ENCODE assay signal across 9 cellular contexts in genomic region chr22:39959640-39960447, GRCh38. TPM values are rescaled to one million over a fixed set of nuclear protein-coding genes. Genes with fewer than 3 reads are reported as not detected.
DNase-seq lines count a peak whose midpoint lies in the region; ATAC-seq, FAIRE-seq and TF ChIP-seq lines count a peak whose summit lies in the region.
"Had no signal": no experiment of that assay in that cellular context is flagged by ENCODE, and none has a peak within 500 bp of the region (broad histone marks: within the 10 kb centered on the region; RNA-seq: fewer than 3 reads in every experiment).

Gene TMA7B, plus strand, starts transcription at chr22:39960397. Its CDS starts 3,978 bp downstream, at chr22:39964375.

- H3K4me1 ChIP-seq in mammary epithelial cell (ENCODE audit: insufficient read depth, low read length) (peaks cover 34% of the 10 kb centered on the region), mesodermal cell (ENCODE audit: control insufficient read depth, insufficient read depth, low read length, poor library complexity, severe bottlenecking) (peaks cover 30% of the 10 kb centered on the region)

- H3K4me3 ChIP-seq in mammary epithelial cell (replicated peaks in 1 of 3; ENCODE audit: insufficient read depth in 1 of 3, low read depth in 2 of 3, low read length in 3 of 3) (no peak within 1 kb of the TSS), mesodermal cell (ENCODE audit: extremely low read depth, insufficient read depth, low read length, poor library complexity, severe bottlenecking) (no peak within 1 kb of the TSS)
- H3K4me3 ChIP-seq: skin epidermis had no signal

- no peaks in the 10 kb centered on the region for H3K27me3 ChIP-seq in mammary epithelial cell (ENCODE audit: insufficient read depth, low read length)

- H3K36me3 ChIP-seq in mammary epithelial cell (ENCODE audit: insufficient read depth, low read length), result no peaks in the 10 kb centered on the region
- H3K36me3 ChIP-seq in mesodermal cell (ENCODE audit: control insufficient read depth, insufficient read depth, low read length), result peaks cover 14% of the 10 kb centered on the region

- in situ Hi-C loops in SK-MEL-5 (cut with HindIII; ENCODE audit: low pct_unique_long_range_greater_than_20kb, low sequenced_read_pairs), result no loop called here
- in situ Hi-C loops in mammary epithelial cell (cut with MboI; ENCODE audit: low sequenced_read_pairs in 2 of 2), result no loop called here

- no peaks in the 10 kb centered on the region for H3K79me2 ChIP-seq in mammary epithelial cell (ENCODE audit: insufficient read depth, low read length)

- BruUV-seq in mammary epithelial cell (replicated peaks; lab: Mats Ljungman, UMichigan), result TSS peak; percentile 58

- peak; percentile 25 to 60 for TF ChIP-seq CTCF in mammary epithelial cell (conservative IDR thresholded peaks at IDR 0.05 in 1 of 2, IDR thresholded peaks at IDR 0.05 in 1 of 2; ENCODE audit: extremely low read depth in 1 of 2, insufficient read depth in 1 of 2, low read depth in 1 of 2, low read length in 2 of 2)

- H3K4me2 ChIP-seq in mammary epithelial cell (ENCODE audit: insufficient read depth, low read depth, low read length), result peak within 1 kb of the TSS; percentile 73

- no peaks in the 10 kb centered on the region for H3K9me3 ChIP-seq in mammary epithelial cell (replicated peaks; ENCODE audit: insufficient read depth, low read length)
- H3K9me3 ChIP-seq in mesodermal cell (ENCODE audit: control insufficient read depth, low read length), result no peaks in the 10 kb centered on the region

- H4K20me1 ChIP-seq in mammary epithelial cell (ENCODE audit: insufficient read depth, low read length), result no peaks in the 10 kb centered on the region

- CTCF ChIA-PET in mammary epithelial cell (lab: Charles Lee; ENCODE audit: low non-redundant PET), result no interaction called here

- peak within 1 kb of the TSS; percentile 84 for H3K27ac ChIP-seq in mammary epithelial cell (ENCODE audit: insufficient read depth, low read depth, low read length)
- H3K27ac ChIP-seq in mesodermal cell (ENCODE audit: low read depth, low read length, severe bottlenecking), result peak within 1 kb of the TSS; percentile 83

- TF ChIP-seq POLR2A in H54 (IDR thresholded peaks at IDR 0.05; ENCODE audit: low read depth, low read length), result no peak

- FAIRE-seq in H54 (lab: Jason Lieb, UNC), result peak; percentile 48

- intact Hi-C loops in mammary epithelial cell (cut with micrococcal nuclease), result loop anchor here (2.0 to 5.0 kb wide), 2 partner anchors 25 to 37 kb away; no protein-coding TSS in a partner anchor

- 38% methylated on average over 14 of the region's 14 CpGs for WGBS in mammary epithelial cell (ENCODE audit: low coverage, missing lambda C conversion rate)
- WGBS in mesodermal cell (ENCODE audit: insufficient coverage in 2 of 2), 2 experiments, result 37 to 54% methylated on average over 10 to 11 of the region's 14 CpGs

- H3K9ac ChIP-seq in mammary epithelial cell (ENCODE audit: insufficient read depth, low read length), result peak within 1 kb of the TSS; percentile 41

- H2AFZ ChIP-seq in mammary epithelial cell (ENCODE audit: low read depth, low read length), result peak within 1 kb of the TSS; percentile 79

- peak; percentile 38 for DNase-seq in H54 (ENCODE audit: insufficient read length, low spot score)
- DNase-seq in SK-MEL-5 (ENCODE audit: low read depth, low spot score), result peak; percentile 22
- peak; percentile 58 for DNase-seq in mammary epithelial cell
- no peak for DNase-seq in NCI-H1105 (lab: John Stamatoyannopoulos, UW)

- dilution Hi-C loops in mammary epithelial cell (cut with HindIII; ENCODE audit: low sequenced_read_pairs), result loop anchor here (5.0 kb wide), 1 partner anchor 42 kb away; no protein-coding TSS in a partner anchor

- ATAC-seq in GM18868 (IDR thresholded peaks at IDR 0.05; ENCODE audit: unreplicated experiment), result no peak
- no peak for ATAC-seq in GM18870 (IDR thresholded peaks at IDR 0.05; ENCODE audit: unreplicated experiment)
- no peak for ATAC-seq in GM21786 (IDR thresholded peaks at IDR 0.05; ENCODE audit: unreplicated experiment)

RNA-seq across cellular contexts. Expression of gene TMA7B, which starts in this region (rescaled TPM):
- 0.08 TPM in 1 of 2 replicates, not detected in the other for total RNA-seq in SK-MEL-5 (2014; rRNA removed; shearing (Covaris generic))
- polyA plus RNA-seq in SK-MEL-5 (2015; cell fraction: cytosol; rRNA removed), result 0.19 TPM in 1 of 2 replicates, not detected in the other
- not detected in 2 replicates for polyA plus RNA-seq in SK-MEL-5 (2015; cell fraction: nucleus; rRNA removed)
- not detected for total RNA-seq in mammary epithelial cell
- polyA plus RNA-seq in mammary epithelial cell, result not detected
- polyA minus RNA-seq in mammary epithelial cell, result not detected
- polyA plus RNA-seq in mesodermal cell (2013, experiment 1 of 2), result 0.52 TPM
- polyA plus RNA-seq in mesodermal cell (2013, experiment 2 of 2), result 0.56 TPM

Comparison
In these comparisons a context has a peak if more than half of its experiments do, and no peak if none do; other contexts are left out.
1. Peak in DNase-seq in SK-MEL-5; RNA of the gene not detected or under 1 TPM.
2. Peak in DNase-seq, H3K27ac ChIP-seq, H3K9ac ChIP-seq and H3K4me2 ChIP-seq in mammary epithelial cell; RNA of the gene not detected or under 1 TPM.